In the genomic region with DNA sequence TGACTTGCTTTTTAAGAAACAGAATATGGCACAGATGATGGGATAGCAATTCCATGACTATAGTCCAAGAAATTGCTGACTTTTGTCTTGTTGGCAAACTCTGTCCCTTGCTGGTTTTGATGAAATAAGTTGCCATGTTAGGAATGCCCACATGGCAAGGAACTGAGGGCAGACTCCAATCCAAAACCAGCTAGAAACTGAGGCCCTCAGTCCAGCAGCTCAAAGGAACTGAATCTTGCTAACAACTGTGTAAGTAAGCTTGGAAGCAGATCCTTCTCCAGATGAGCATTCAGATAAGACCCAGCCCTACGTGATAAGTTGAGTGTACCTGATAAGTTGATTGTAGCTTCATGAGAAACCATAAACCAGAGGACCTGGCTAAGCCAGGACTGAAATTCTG, we compare ENCODE assay signal across 1 cellular context.
TF ChIP-seq lines count a peak whose summit lies in the region.

No MANE protein-coding gene starts in this region.

TF ChIP-seq in A549, 52 proteins besides CTCF, POLR2A, EP300 and RAD21 (continued from another document):
- TF ChIP-seq, protein P1, sequence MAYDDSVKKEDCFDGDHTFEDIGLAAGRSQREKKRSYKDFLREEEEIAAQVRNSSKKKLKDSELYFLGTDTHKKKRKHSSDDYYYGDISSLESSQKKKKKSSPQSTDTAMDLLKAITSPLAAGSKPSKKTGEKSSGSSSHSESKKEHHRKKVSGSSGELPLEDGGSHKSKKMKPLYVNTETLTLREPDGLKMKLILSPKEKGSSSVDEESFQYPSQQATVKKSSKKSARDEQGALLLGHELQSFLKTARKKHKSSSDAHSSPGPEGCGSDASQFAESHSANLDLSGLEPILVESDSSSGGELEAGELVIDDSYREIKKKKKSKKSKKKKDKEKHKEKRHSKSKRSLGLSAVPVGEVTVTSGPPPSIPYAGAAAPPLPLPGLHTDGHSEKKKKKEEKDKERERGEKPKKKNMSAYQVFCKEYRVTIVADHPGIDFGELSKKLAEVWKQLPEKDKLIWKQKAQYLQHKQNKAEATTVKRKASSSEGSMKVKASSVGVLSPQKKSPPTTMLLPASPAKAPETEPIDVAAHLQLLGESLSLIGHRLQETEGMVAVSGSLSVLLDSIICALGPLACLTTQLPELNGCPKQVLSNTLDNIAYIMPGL (CRISPR knock-in tag; IDR thresholded peaks at IDR 0.05; ENCODE audit: borderline replicate concordance) = no peak
